In the genomic region with DNA sequence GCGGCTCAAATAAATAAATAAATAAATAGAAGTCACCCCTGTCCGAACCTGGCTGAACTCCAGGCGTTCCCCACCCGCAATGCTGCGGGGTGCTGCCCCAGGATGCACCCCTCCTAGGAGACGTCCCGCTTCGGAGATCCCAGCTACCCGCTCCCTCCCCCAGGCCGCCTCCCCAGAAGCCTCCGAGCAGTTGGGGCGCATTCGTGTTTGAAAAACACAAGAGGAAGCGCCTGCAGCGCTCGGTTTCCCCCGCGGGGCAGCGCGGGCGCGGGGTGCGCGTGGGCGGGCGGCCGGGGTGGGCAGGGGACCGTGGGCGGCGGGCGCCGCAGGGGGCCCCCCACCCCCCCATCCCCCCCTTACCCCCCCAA, we compare ENCODE assay signal across 8 cellular contexts. TPM values are rescaled to one million over a fixed set of nuclear protein-coding genes. Genes with fewer than 3 reads are reported as not detected.
DNase-seq lines count a peak whose midpoint lies in the region; ATAC-seq and TF ChIP-seq lines count a peak whose summit lies in the region.

No MANE protein-coding gene starts in this region.

- no peaks in the 10 kb centered on the region for H3K9me2 ChIP-seq in PC-3 (replicated peaks; ENCODE audit: low read length)

- ATAC-seq in PC-3 = no peak
- ATAC-seq in body of pancreas = peak; percentile 32
- no peak for ATAC-seq in HG02973 (IDR thresholded peaks at IDR 0.05; ENCODE audit: unreplicated experiment)
- no peak for ATAC-seq in GM18502 (IDR thresholded peaks at IDR 0.05; ENCODE audit: poor library complexity, unreplicated experiment)
- no peak for ATAC-seq in GM21526 (IDR thresholded peaks at IDR 0.05; ENCODE audit: low FRiP score, unreplicated experiment)

- H3K9me3 ChIP-seq in PC-3 (ENCODE audit: low read length) (no peaks in the 10 kb centered on the region), body of pancreas (no peaks in the 10 kb centered on the region), iPS-18a (ENCODE audit: control insufficient read depth, low read depth, low read length) (no peaks in the 10 kb centered on the region), smooth muscle cell (replicated peaks; ENCODE audit: low read depth) (no peaks in the 10 kb centered on the region)

- CTCF ChIA-PET in PC-3 (lab: Charles Lee) = no interaction called here

- H3K4me1 ChIP-seq in PC-3 (ENCODE audit: insufficient read depth, low read length) (peaks cover 21% of the 10 kb centered on the region), body of pancreas (peaks cover 22% of the 10 kb centered on the region), iPS-18a (ENCODE audit: control insufficient read depth, low read depth, low read length) (peaks cover 29% of the 10 kb centered on the region), smooth muscle cell (ENCODE audit: low read depth) (peaks cover 13% of the 10 kb centered on the region)

- H3K27ac ChIP-seq in PC-3 (ENCODE audit: low read length) = no peak overlapping the region
- peak overlapping the region; percentile 55 to 86 (median 76) for H3K27ac ChIP-seq in body of pancreas
- no peak overlapping the region for H3K27ac ChIP-seq in iPS-18a (ENCODE audit: low read length)
- no peak overlapping the region for H3K27ac ChIP-seq in smooth muscle cell (ENCODE audit: low read depth)

- H3K9ac ChIP-seq in PC-3 (ENCODE audit: low read length) (no peak overlapping the region), iPS-18a (ENCODE audit: low read length) (peak overlapping the region; percentile 71), smooth muscle cell (ENCODE audit: low read depth) (no peak overlapping the region)

- TF ChIP-seq CTCF in GM13976 (IDR thresholded peaks at IDR 0.05; ENCODE audit: borderline replicate concordance, control extremely low read depth, extremely low read depth, insufficient read depth, missing control alignments) (no peak), PC-3 (conservative IDR thresholded peaks at IDR 0.05; ENCODE audit: low read depth, low read length) (no peak), body of pancreas (IDR thresholded peaks at IDR 0.05) (no peak), smooth muscle cell (IDR thresholded peaks at IDR 0.05; ENCODE audit: borderline replicate concordance, insufficient read depth, poor library complexity, severe bottlenecking) (no peak)

- no peaks in the 10 kb centered on the region for H3K79me2 ChIP-seq in PC-3 (ENCODE audit: low read length)
- H3K79me2 ChIP-seq in smooth muscle cell (ENCODE audit: low read depth) = no peaks in the 10 kb centered on the region

- in situ Hi-C loops in GM13976 (cut with MboI; ENCODE audit: low sequenced_read_pairs, unreplicated experiment) = no loop called here

- H3K36me3 ChIP-seq in PC-3 (ENCODE audit: low read depth, low read length) (no peaks in the 10 kb centered on the region), body of pancreas (replicated peaks in 1 of 2; ENCODE audit: insufficient read depth in 1 of 2, low read depth in 2 of 2) (no peaks in the 10 kb centered on the region), iPS-18a (ENCODE audit: control insufficient read depth, low read depth, low read length) (no peaks in the 10 kb centered on the region), smooth muscle cell (ENCODE audit: low read depth) (no peaks in the 10 kb centered on the region)

- H3K4me3 ChIP-seq in PC-3 (ENCODE audit: low read length) = no peak overlapping the region
- H3K4me3 ChIP-seq in body of pancreas = peak overlapping the region in 1 of 2 donors; percentile 13
- H3K4me3 ChIP-seq in iPS-18a (ENCODE audit: low read length) = peak overlapping the region; percentile 80
- H3K4me3 ChIP-seq in smooth muscle cell = peak overlapping the region; percentile 76

- no peak for TF ChIP-seq POLR2A in body of pancreas (IDR thresholded peaks at IDR 0.05)

- H3K27me3 ChIP-seq in PC-3 (ENCODE audit: low read length) (no peaks in the 10 kb centered on the region), body of pancreas (no peaks in the 10 kb centered on the region), iPS-18a (ENCODE audit: control insufficient read depth, insufficient read depth, low read length) (peaks cover 6% of the 10 kb centered on the region), smooth muscle cell (ENCODE audit: low read depth) (no peaks in the 10 kb centered on the region)

- H3F3A ChIP-seq in PC-3 (ENCODE audit: low read length, unreplicated experiment) (no peaks in the 10 kb centered on the region), smooth muscle cell (ENCODE audit: low read depth) (no peaks in the 10 kb centered on the region)

- H3K4me2 ChIP-seq in PC-3 (ENCODE audit: low read length) = no peak overlapping the region
- H3K4me2 ChIP-seq in smooth muscle cell = peak overlapping the region; percentile 98

- intact Hi-C loops in PC-3 (cut with micrococcal nuclease) (no loop called here), body of pancreas (cut with DNase I) (no loop called here)

- no TSS peak for BruUV-seq in PC-3 (replicated peaks; lab: Mats Ljungman, UMichigan)

- H4K20me1 ChIP-seq in PC-3 (ENCODE audit: low read length) = no peaks in the 10 kb centered on the region
- H4K20me1 ChIP-seq in smooth muscle cell (ENCODE audit: low read depth) = no peaks in the 10 kb centered on the region

- H2AFZ ChIP-seq in PC-3 (ENCODE audit: low read length) = peak overlapping the region; percentile 57; the same call in 1 of the 2 replicates
- H2AFZ ChIP-seq in smooth muscle cell (ENCODE audit: low read depth) = peak overlapping the region; percentile 97

- POLR2A ChIA-PET in PC-3 (lab: Charles Lee; ENCODE audit: unreplicated experiment) = no interaction called here

- DNase-seq in GM13976 (ENCODE audit: low spot score) (peak; percentile 72), PC-3 (no peak), body of pancreas (peak in 3 of 4 donors; percentile 30 to 34 (median 31)), smooth muscle cell (lab: John Stamatoyannopoulos, UW; ENCODE audit: unreplicated experiment) (no peak)

- WGBS in body of pancreas, 2 donors = 4 to 8% methylated on average over 2 to 31 of the region's 32 CpGs
- WGBS in smooth muscle cell (ENCODE audit: low lambda C conversion rate) = 2% methylated on average over 9 of the region's 32 CpGs

RNA-seq across cellular contexts. Expression of gene SERPINB9, which starts 27.3 kb away (rescaled TPM):
- 0.26 and 0.92 TPM in 2 replicates for total RNA-seq in PC-3 (2014; rRNA removed)
- total RNA-seq in body of pancreas = 1 to 10 TPM; 2.0 to 4.2 TPM
- total RNA-seq in smooth muscle cell = 22.4 and 23.7 TPM in 2 replicates
- 12.9 and 14.5 TPM in 2 replicates for polyA plus RNA-seq in smooth muscle cell

RNA-seq across cellular contexts. Expression of gene SERPINB1, which starts 34.2 kb away (rescaled TPM):
- total RNA-seq in PC-3 (2014; rRNA removed) (78.7 and 133 TPM in 2 replicates), body of pancreas (10 to 100 TPM; 19.1 to 80.4 TPM), smooth muscle cell (10.5 and 14.8 TPM in 2 replicates)
- polyA plus RNA-seq in smooth muscle cell = 17.7 and 21.9 TPM in 2 replicates

Comparison
In these comparisons a context has a peak if more than half of its experiments do, and no peak if none do; other contexts are left out.
1. DNase-seq: peak in GM13976 (single experiment) and body of pancreas (3 of 4); none in PC-3 (single experiment) and smooth muscle cell (single experiment).
2. H3K27ac ChIP-seq: peak in body of pancreas (4 of 4); none in PC-3 (single experiment), iPS-18a (single experiment) and smooth muscle cell (single experiment).